In genomic region chr6:30914854-30915590, GRCh38 we compare ENCODE assay signal across 6 cellular contexts. TPM values are rescaled to one million over a fixed set of nuclear protein-coding genes. Genes with fewer than 3 reads are reported as not detected.
DNase-seq lines count a peak whose midpoint lies in the region; ATAC-seq and TF ChIP-seq lines count a peak whose summit lies in the region.

No MANE protein-coding gene starts in this region.

- no peaks in the 10 kb centered on the region for H3K27me3 Mint-ChIP-seq in T-helper 17 cell

- H3K27ac Mint-ChIP-seq in T-helper 17 cell: peak overlapping the region; percentile 75

- peak overlapping the region; percentile 70 for H3K9ac ChIP-seq in iPS-18a (ENCODE audit: low read length)

- peak overlapping the region; percentile 94 for H3K4me3 Mint-ChIP-seq in T-helper 17 cell

- H3K36me3 Mint-ChIP-seq in T-helper 17 cell (ENCODE audit: low read depth): peaks cover 6% of the 10 kb centered on the region

- H3K4me1 Mint-ChIP-seq in T-helper 17 cell: peaks cover 31% of the 10 kb centered on the region

- intact Hi-C loops in uterus (cut with DNase I; ENCODE audit: low total_unique reads): loop anchor here (5.0 kb wide), 1 partner anchor 162 kb away; no protein-coding TSS in a partner anchor

- no peak for TF ChIP-seq POLR2A in uterus (IDR thresholded peaks at IDR 0.05)

- POLR2A ChIA-PET in BJ (lab: Charles Lee): interaction anchor here (1.5 kb wide), 1 partner anchor 156 kb away, joined by 4 read pairs; no protein-coding TSS in a partner anchor

- H3K9me3 ChIP-seq in T-helper 17 cell (ENCODE audit: control insufficient read depth, low read length, poor library complexity, severe bottlenecking): no peaks in the 10 kb centered on the region
- no peaks in the 10 kb centered on the region for H3K9me3 ChIP-seq in iPS-18a (ENCODE audit: control insufficient read depth, low read depth, low read length)
- no peaks in the 10 kb centered on the region for H3K9me3 ChIP-seq in uterus

- H3K27ac ChIP-seq in iPS-18a (ENCODE audit: low read length) (no peak overlapping the region), uterus (peak overlapping the region; percentile 91 to 96)

- CTCF ChIA-PET in BJ (lab: Yijun Ruan, JAX): interaction anchor here (0.8 to 12.2 kb wide), 40 partner anchors 9 to 278 kb away, joined by 3 to 194 read pairs (median 6); partner anchors contain the start of genes CDSN, DDR1, DHX16 and MUCL3

- TF ChIP-seq CTCF in BJ (IDR thresholded peaks at IDR 0.05; ENCODE audit: insufficient read depth, low read depth, low read length): no peak
- TF ChIP-seq CTCF in uterus (IDR thresholded peaks at IDR 0.05): no peak

- ATAC-seq in T-helper 17 cell (no peak), HG02763 (IDR thresholded peaks at IDR 0.05; ENCODE audit: unreplicated experiment) (no peak)

- peaks cover 6% of the 10 kb centered on the region for H3K4me1 ChIP-seq in iPS-18a (ENCODE audit: control insufficient read depth, low read depth, low read length)
- peaks cover 3 to 15% of the 10 kb centered on the region in 2 donors for H3K4me1 ChIP-seq in uterus

- H3K27me3 ChIP-seq in BJ (ENCODE audit: control insufficient read depth, insufficient read depth, low read length): no peaks in the 10 kb centered on the region
- H3K27me3 ChIP-seq in iPS-18a (ENCODE audit: control insufficient read depth, insufficient read depth, low read length): no peaks in the 10 kb centered on the region
- no peaks in the 10 kb centered on the region for H3K27me3 ChIP-seq in uterus

- H3K4me3 ChIP-seq in BJ (ENCODE audit: low read depth, low read length) (peak overlapping the region; percentile 37), iPS-18a (ENCODE audit: low read length) (peak overlapping the region; percentile 81), uterus (peak overlapping the region; percentile 47 to 48)

- peaks cover 24% of the 10 kb centered on the region for H3K36me3 ChIP-seq in BJ (ENCODE audit: control insufficient read depth, insufficient read depth, low read length)
- peaks cover 51% of the 10 kb centered on the region for H3K36me3 ChIP-seq in iPS-18a (ENCODE audit: control insufficient read depth, low read depth, low read length)
- no peaks in the 10 kb centered on the region for H3K36me3 ChIP-seq in uterus

- no peak for DNase-seq in BJ (ENCODE audit: low read depth)
- no peak for DNase-seq in T-helper 17 cell
- peak in 1 of 2 donors; percentile 29 for DNase-seq in uterus
- DNase-seq in hepatic stellate cell (ENCODE audit: low spot score): no peak

RNA-seq across cellular contexts. Expression of gene VARS2, which starts 1.0 kb away (rescaled TPM):
- polyA plus RNA-seq in BJ (2011; rRNA removed): 14.8 and 16.1 TPM in 2 replicates
- 10.3 and 15.8 TPM in 2 replicates for polyA minus RNA-seq in BJ (2011; rRNA and poly(A)+ RNA removed)
- total RNA-seq in T-helper 17 cell (10 to 100 TPM; 24.4 to 30.5 TPM), uterus (10 to 100 TPM; 12.6 to 34.2 (median 22.4) TPM)

RNA-seq across cellular contexts. Expression of gene GTF2H4, which starts 7.0 kb away (rescaled TPM):
- polyA plus RNA-seq in BJ (2011; rRNA removed): 24.9 and 28.2 TPM in 2 replicates
- 12.8 and 13.3 TPM in 2 replicates for polyA minus RNA-seq in BJ (2011; rRNA and poly(A)+ RNA removed)
- total RNA-seq in T-helper 17 cell (10 to 100 TPM; 11.6 to 19.7 TPM), uterus (10 to 100 TPM in 3 of 4 donors, not detected in 1; 27.4 to 96.6 (median 65.2) TPM)

RNA-seq across cellular contexts. Expression of gene SFTA2, which starts 16.9 kb away (rescaled TPM):
- polyA plus RNA-seq in BJ (2011; rRNA removed): not detected in 2 replicates
- polyA minus RNA-seq in BJ (2011; rRNA and poly(A)+ RNA removed): not detected in 2 replicates
- total RNA-seq in T-helper 17 cell: not detected
- 1 to 10 TPM in 1 of 4 donors, not detected in 3; 1.1 TPM for total RNA-seq in uterus

RNA-seq across cellular contexts. Expression of gene MUCL3, which starts 25.8 kb away (rescaled TPM):
- not detected in 2 replicates for polyA plus RNA-seq in BJ (2011; rRNA removed)
- polyA minus RNA-seq in BJ (2011; rRNA and poly(A)+ RNA removed): not detected in 2 replicates
- total RNA-seq in T-helper 17 cell: not detected
- total RNA-seq in uterus: under 1 TPM in 1 of 4 donors, not detected in 3; under 0.01 TPM

RNA-seq across cellular contexts. Expression of gene DDR1, which starts 30.7 kb away (rescaled TPM):
- 10.6 and 17.0 TPM in 2 replicates for polyA plus RNA-seq in BJ (2011; rRNA removed)
- polyA minus RNA-seq in BJ (2011; rRNA and poly(A)+ RNA removed): 15.0 and 29.9 TPM in 2 replicates
- total RNA-seq in T-helper 17 cell: 1 to 10 TPM; 1.8 to 5.6 TPM
- 10 to 100 TPM in 2 of 4 donors, 1 to 10 TPM in 2; 2.1 to 74.1 (median 30.3) TPM for total RNA-seq in uterus
